In the genomic region with DNA sequence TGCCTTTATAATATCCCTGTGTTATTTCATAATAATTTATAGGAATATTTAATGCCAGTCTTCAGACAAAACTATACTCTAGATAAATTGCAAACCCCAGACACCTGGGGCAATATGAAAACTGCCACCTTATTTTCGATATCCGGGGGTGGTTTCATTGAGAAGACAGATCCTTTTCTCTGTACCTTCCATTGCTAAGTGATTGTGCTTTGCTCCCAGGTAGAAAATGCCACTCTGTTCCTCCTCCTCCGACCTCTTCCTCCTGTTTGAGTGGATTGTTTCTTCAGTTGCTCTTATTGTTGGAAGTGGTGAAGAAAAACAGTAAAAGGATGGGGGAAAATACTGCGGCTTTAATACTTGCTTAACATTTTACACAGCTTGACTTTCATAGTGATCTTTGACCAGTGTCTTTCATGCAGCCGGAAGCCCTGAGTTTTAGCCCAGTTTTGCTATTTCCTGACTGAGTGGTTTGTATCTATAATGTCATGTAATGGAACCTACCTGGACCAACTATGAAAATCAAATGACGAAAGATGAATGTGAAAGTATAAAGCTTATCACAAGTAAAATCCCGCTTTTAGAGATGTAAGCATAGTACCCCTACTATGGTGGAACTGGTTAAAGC, we compare ENCODE assay signal across 1 cellular context.
TF ChIP-seq lines count a peak whose summit lies in the region.

No MANE protein-coding gene starts in this region.

TF ChIP-seq in HepG2, 621 proteins besides CTCF, POLR2A, EP300 and RAD21:
- TF ChIP-seq ERF (CRISPR knock-in tag; IDR thresholded peaks at IDR 0.05): no peak
- TF ChIP-seq ZEB1 (IDR thresholded peaks at IDR 0.05; ENCODE audit: insufficient replicate concordance, low read depth): no peak
- TF ChIP-seq KAT8 (CRISPR knock-in tag; IDR thresholded peaks at IDR 0.05): no peak
- no peak for TF ChIP-seq GFI1 (CRISPR knock-in tag; IDR thresholded peaks at IDR 0.05; ENCODE audit: borderline replicate concordance)
- no peak for TF ChIP-seq TBP (CRISPR knock-in tag; IDR thresholded peaks at IDR 0.05)
- no peak for TF ChIP-seq GABPA (IDR thresholded peaks at IDR 0.05; ENCODE audit: low read depth, low read length)
- 0 out of 2 replicates have a peak, but pooled peaks have one; percentile 11 for TF ChIP-seq GABPA (CRISPR knock-in tag; IDR thresholded peaks at IDR 0.05; ENCODE audit: low read depth)
